ENCODE assay signal across 8 cellular contexts in the genomic region with DNA sequence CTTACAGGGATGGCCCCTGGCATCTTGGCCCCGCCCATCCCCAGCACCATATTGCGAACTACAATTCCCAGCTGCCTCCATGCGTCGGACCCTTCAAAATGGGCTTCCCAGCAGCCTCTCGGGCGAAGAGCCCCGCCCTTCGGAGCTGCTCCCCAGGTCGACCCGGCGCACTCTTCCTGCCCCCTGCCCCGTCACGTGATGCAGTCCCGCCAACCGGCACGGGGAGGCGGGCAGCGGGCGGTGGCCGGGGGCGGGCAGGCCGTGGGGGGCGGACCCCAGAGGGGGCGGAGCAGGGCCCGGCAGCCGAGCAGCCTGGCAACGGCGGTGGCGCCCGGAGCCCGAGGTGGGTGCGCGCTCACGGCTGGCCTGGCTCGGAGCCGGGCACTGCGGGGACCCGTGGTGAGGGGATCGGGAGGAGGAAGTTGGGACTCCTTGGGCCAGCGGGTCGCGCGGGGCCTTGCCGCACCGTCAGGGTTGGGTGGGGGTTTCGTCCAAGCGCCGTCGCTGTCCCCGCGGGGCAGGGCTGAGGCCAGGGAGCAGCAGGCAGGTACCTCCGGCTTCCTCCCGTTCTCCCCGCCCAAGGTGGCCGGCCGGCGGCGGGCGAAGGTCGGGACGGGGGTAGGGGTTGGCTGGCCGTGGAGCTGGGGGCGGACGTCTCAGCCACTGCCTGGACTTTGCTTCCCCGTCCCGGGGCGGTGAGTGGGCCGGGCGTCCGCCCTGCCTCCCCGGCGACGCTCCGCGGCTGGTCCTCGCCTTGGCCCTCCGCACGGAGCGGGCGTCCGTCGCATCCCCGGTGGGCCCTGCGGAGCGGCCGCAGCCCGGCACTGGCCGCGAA. TPM values are rescaled to one million over a fixed set of nuclear protein-coding genes. Genes with fewer than 3 reads are reported as not detected.
DNase-seq lines count a peak whose midpoint lies in the region; ATAC-seq and TF ChIP-seq lines count a peak whose summit lies in the region.

A gene (plus strand): TSS at position 302 of the 835 bp plus-strand sequence. CDS start 23,994 bp downstream, outside the sequence.

- H3K27ac Mint-ChIP-seq in activated T-cell treated with anti-CD3 and anti-CD28 coated beads, Interleukin-2, amount 50 U/mL, for 24 hours: peak within 1 kb of the TSS; percentile 84

- no peaks in the 10 kb centered on the region for H3K9me3 Mint-ChIP-seq in activated T-cell treated with anti-CD3 and anti-CD28 coated beads, Interleukin-2, amount 50 U/mL, for 24 hours

- ATAC-seq in GM21737 (IDR thresholded peaks at IDR 0.05; ENCODE audit: unreplicated experiment): peak; percentile 95

- H3K4me1 Mint-ChIP-seq in activated T-cell treated with anti-CD3 and anti-CD28 coated beads, Interleukin-2, amount 50 U/mL, for 24 hours (ENCODE audit: low read depth): peaks cover 44% of the 10 kb centered on the region

- H3K4me3 Mint-ChIP-seq in activated T-cell treated with anti-CD3 and anti-CD28 coated beads, Interleukin-2, amount 50 U/mL, for 24 hours: peak within 1 kb of the TSS; percentile 84

- H3K36me3 Mint-ChIP-seq in activated T-cell treated with anti-CD3 and anti-CD28 coated beads, Interleukin-2, amount 50 U/mL, for 24 hours (ENCODE audit: low read depth): peaks cover 4% of the 10 kb centered on the region

- H3K27me3 Mint-ChIP-seq in activated T-cell treated with anti-CD3 and anti-CD28 coated beads, Interleukin-2, amount 50 U/mL, for 24 hours: peaks cover 17% of the 10 kb centered on the region

- peak; percentile 48 for TF ChIP-seq POLR2A in erythroblast (IDR thresholded peaks at IDR 0.05; ENCODE audit: low read length)

- DNase-seq in DMS53 treated with DMSO at 0.1 percent for 48 hours (lab: John Stamatoyannopoulos, UW; ENCODE audit: unreplicated experiment): peak; percentile 91
- DNase-seq in KG1 (lab: John Stamatoyannopoulos, UW): peak; percentile 80
- DNase-seq in activated T-cell treated with anti-CD3 and anti-CD28 coated beads, Interleukin-2, amount 50 U/mL, for 24 hours: peak; percentile 92
- DNase-seq in erythroblast (lab: John Stamatoyannopoulos, UW): peak; percentile 94
- peak; percentile 93 for DNase-seq in mucosa of gallbladder (ENCODE audit: low spot score)
- peak; percentile 83 for DNase-seq in stimulated activated CD8-positive, alpha-beta memory T cell treated with anti-CD3 and anti-CD28 coated beads, Interleukin-4, amount 100 ng/mL, for 24 hours (ENCODE audit: low read depth)

TF ChIP-seq in PFSK-1, 5 proteins besides CTCF, POLR2A, EP300 and RAD21:
- TF ChIP-seq FOXP2 (optimal IDR thresholded peaks at IDR 0.05; ENCODE audit: borderline replicate concordance, extremely low read depth, extremely low read length, insufficient read depth): peak; percentile 48
- TF ChIP-seq SIN3A (IDR thresholded peaks at IDR 0.05; ENCODE audit: borderline replicate concordance, insufficient read depth, low read length): 0 out of 2 replicates have a peak, but pooled peaks have one; percentile 10
- TF ChIP-seq, protein P1, sequence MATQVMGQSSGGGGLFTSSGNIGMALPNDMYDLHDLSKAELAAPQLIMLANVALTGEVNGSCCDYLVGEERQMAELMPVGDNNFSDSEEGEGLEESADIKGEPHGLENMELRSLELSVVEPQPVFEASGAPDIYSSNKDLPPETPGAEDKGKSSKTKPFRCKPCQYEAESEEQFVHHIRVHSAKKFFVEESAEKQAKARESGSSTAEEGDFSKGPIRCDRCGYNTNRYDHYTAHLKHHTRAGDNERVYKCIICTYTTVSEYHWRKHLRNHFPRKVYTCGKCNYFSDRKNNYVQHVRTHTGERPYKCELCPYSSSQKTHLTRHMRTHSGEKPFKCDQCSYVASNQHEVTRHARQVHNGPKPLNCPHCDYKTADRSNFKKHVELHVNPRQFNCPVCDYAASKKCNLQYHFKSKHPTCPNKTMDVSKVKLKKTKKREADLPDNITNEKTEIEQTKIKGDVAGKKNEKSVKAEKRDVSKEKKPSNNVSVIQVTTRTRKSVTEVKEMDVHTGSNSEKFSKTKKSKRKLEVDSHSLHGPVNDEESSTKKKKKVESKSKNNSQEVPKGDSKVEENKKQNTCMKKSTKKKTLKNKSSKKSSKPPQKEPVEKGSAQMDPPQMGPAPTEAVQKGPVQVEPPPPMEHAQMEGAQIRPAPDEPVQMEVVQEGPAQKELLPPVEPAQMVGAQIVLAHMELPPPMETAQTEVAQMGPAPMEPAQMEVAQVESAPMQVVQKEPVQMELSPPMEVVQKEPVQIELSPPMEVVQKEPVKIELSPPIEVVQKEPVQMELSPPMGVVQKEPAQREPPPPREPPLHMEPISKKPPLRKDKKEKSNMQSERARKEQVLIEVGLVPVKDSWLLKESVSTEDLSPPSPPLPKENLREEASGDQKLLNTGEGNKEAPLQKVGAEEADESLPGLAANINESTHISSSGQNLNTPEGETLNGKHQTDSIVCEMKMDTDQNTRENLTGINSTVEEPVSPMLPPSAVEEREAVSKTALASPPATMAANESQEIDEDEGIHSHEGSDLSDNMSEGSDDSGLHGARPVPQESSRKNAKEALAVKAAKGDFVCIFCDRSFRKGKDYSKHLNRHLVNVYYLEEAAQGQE (IDR thresholded peaks at IDR 0.05; ENCODE audit: insufficient read depth in 1 of 2, low read depth in 2 of 2, low read length in 2 of 2): no peak
- 0 out of 2 replicates have a peak, but pooled peaks have one; percentile 16 for TF ChIP-seq POLR2AphosphoS5 (IDR thresholded peaks at IDR 0.05; ENCODE audit: low read depth, low read length)
- peak; percentile 14; the same call in 1 of the 2 replicates for TF ChIP-seq TAF1 (IDR thresholded peaks at IDR 0.05; ENCODE audit: borderline replicate concordance, insufficient read depth, low read length)

RNA-seq across cellular contexts. Expression of the gene that starts here (rescaled TPM):
- polyA plus RNA-seq in PFSK-1 (2012; ENCODE audit: insufficient read length, low read depth): 5.9 TPM
- total RNA-seq in mucosa of gallbladder: 15.6 TPM

Comparison
In these comparisons a context has a peak if more than half of its experiments do, and no peak if none do; other contexts are left out.
1. Peak in every context shown above with its lines: DNase-seq and ATAC-seq.